27 cellular contexts compared by ENCODE assay signal in genomic region chr3:39972508-39972907, GRCh38.
"Had no signal": no experiment of that assay in that cellular context is flagged by ENCODE, and none has a peak within 500 bp of the region (broad histone marks: within the 10 kb centered on the region; RNA-seq: fewer than 3 reads in every experiment).

No MANE protein-coding gene starts in this region.

- H3K4me1 ChIP-seq: ascending aorta, colonic mucosa, heart left ventricle had no signal

- H3K9me3 ChIP-seq: ascending aorta, colonic mucosa had no signal

- H3K4me3 ChIP-seq: ascending aorta, colonic mucosa, dorsolateral prefrontal cortex, heart left ventricle had no signal

- H3K27me3 ChIP-seq: ascending aorta, brain microvascular endothelial cell, colonic mucosa, dorsolateral prefrontal cortex had no signal

- DNase-seq: activated CD4-positive, alpha-beta memory T cell treated with anti-CD3 and anti-CD28 coated beads, Interleukin-2, amount 10 ng/mL, durations not matched to agents 7 days and 5 days; activated CD4-positive, alpha-beta T cell treated with anti-CD3 and anti-CD28 coated beads for 36 hours; activated CD4-positive, alpha-beta T cell treated with anti-CD3 and anti-CD28 coated beads, Interleukin-2, amount 10 ng/mL, durations not matched to agents 7 days and 5 days; activated CD4-positive, alpha-beta T cell treated with anti-CD3 and anti-CD28 coated beads, Interleukin-2, amount 50 U/mL, for 4 hours; activated CD4-positive, CD25-positive, alpha-beta regulatory T cell; activated CD4-positive, CD25-positive, alpha-beta regulatory T cell treated with anti-CD3 and anti-CD28 coated beads, Interleukin-2, amount 50 U/mL, for 72 hours; activated CD8-positive, alpha-beta memory T cell treated with anti-CD3 and anti-CD28 coated beads, Interleukin-2, amount 50 U/mL, for 48 hours; activated gamma-delta T cell; activated naive CD4-positive, alpha-beta T cell; activated naive CD4-positive, alpha-beta T cell treated with anti-CD3 and anti-CD28 coated beads, Interleukin-2, amount 10 ng/mL, durations not matched to agents 7 days and 5 days; activated naive CD8-positive, alpha-beta T cell treated with anti-CD3 and anti-CD28 coated beads, Interleukin-2, amount 10 ng/mL, durations not matched to agents 7 days and 5 days; activated T-cell treated with anti-CD3 and anti-CD28 coated beads for 4 hours; activated T-cell treated with anti-CD3 and anti-CD28 coated beads, Interleukin-2, amount 50 U/mL, for 24 hours; activated T-cell treated with anti-CD3 and anti-CD28 coated beads, Interleukin-2, amount 50 U/mL, for 72 hours; brain microvascular endothelial cell; colonic mucosa; effector memory CD4-positive, alpha-beta T cell; endodermal cell; foreskin fibroblast; heart left ventricle; T-helper 2 cell had no signal

- FAIRE-seq: bronchial epithelial cell, frontal cortex had no signal

- H3K36me3 ChIP-seq: ascending aorta, brain microvascular endothelial cell, colonic mucosa, heart left ventricle had no signal

- H3K27ac ChIP-seq: ascending aorta, brain microvascular endothelial cell, colonic mucosa, heart left ventricle had no signal

- ATAC-seq: activated CD4-positive, alpha-beta T cell treated with anti-CD3 and anti-CD28 coated beads for 36 hours; activated naive CD4-positive, alpha-beta T cell treated with anti-CD3 and anti-CD28 coated beads, Interleukin-2, amount 50 U/mL, for 72 hours; activated T-cell treated with anti-CD3 and anti-CD28 coated beads, Interleukin-2, amount 50 U/mL, for 72 hours; esophagus mucosa; heart left ventricle had no signal
